Comparison of ENCODE assay signal across 9 cellular contexts in genomic region chr14:33676135-33676566, GRCh38.
DNase-seq lines count a peak whose midpoint lies in the region; ATAC-seq and TF ChIP-seq lines count a peak whose summit lies in the region.
"Had no signal": no experiment of that assay in that cellular context is flagged by ENCODE, and none has a peak within 500 bp of the region (broad histone marks: within the 10 kb centered on the region; RNA-seq: fewer than 3 reads in every experiment).

No MANE protein-coding gene starts in this region.

- ATAC-seq in GM19463 (IDR thresholded peaks at IDR 0.05; ENCODE audit: unreplicated experiment): peak; percentile 86
- ATAC-seq in right lobe of liver: peak; percentile 37 to 65 (median 51)
- no peak for ATAC-seq in HG03097 (IDR thresholded peaks at IDR 0.05; ENCODE audit: low FRiP score, unreplicated experiment)

- no peak overlapping the region for H3K27ac Mint-ChIP-seq in T-helper 2 cell treated with Interferon-gamma antibody and Interleukin-4, amounts not matched to agents 5 μg/mL and 100 μg/mL, for 36 hours
- H3K27ac Mint-ChIP-seq: dendritic cell treated with granulocyte-macrophage colony-stimulating factor and Interleukin-4, amounts not matched to agents 40 ng/mL and 50 ng/mL, for 4 days had no signal

- intact Hi-C loops in right lobe of liver (cut with DNase I): no loop called here

- POLR2A ChIA-PET in AG04450 (lab: Yijun Ruan, JAX): no interaction called here

- no peaks in the 10 kb centered on the region for H3K4me1 ChIP-seq in right lobe of liver

- H3K27me3 ChIP-seq in AG04450 (ENCODE audit: control insufficient read depth, insufficient read depth, low read length) (no peaks in the 10 kb centered on the region), right lobe of liver (peaks cover 0 to 4% of the 10 kb centered on the region in 2 donors)

- TF ChIP-seq CTCF in AG04450 (IDR thresholded peaks at IDR 0.05; ENCODE audit: low read depth, low read length): peak; percentile 18; the same call in 1 of the 2 replicates
- peak in 1 of 4 donors; percentile 10 for TF ChIP-seq CTCF in right lobe of liver (IDR thresholded peaks at IDR 0.05)

- H3K9me3 ChIP-seq in AG04450 (ENCODE audit: control insufficient read depth, insufficient read depth, low read length) (no peaks in the 10 kb centered on the region), right lobe of liver (no peaks in the 10 kb centered on the region)

- H3K36me3 Mint-ChIP-seq in T-helper 2 cell treated with Interferon-gamma antibody and Interleukin-4, amounts not matched to agents 5 μg/mL and 100 μg/mL, for 36 hours (ENCODE audit: low read depth): no peaks in the 10 kb centered on the region

- H3K27me3 Mint-ChIP-seq in T-helper 2 cell treated with Interferon-gamma antibody and Interleukin-4, amounts not matched to agents 5 μg/mL and 100 μg/mL, for 36 hours (ENCODE audit: low read depth): no peaks in the 10 kb centered on the region
- H3K27me3 Mint-ChIP-seq: dendritic cell treated with granulocyte-macrophage colony-stimulating factor and Interleukin-4, amounts not matched to agents 40 ng/mL and 50 ng/mL, for 4 days had no signal

- no peaks in the 10 kb centered on the region for H3K4me1 Mint-ChIP-seq in T-helper 2 cell treated with Interferon-gamma antibody and Interleukin-4, amounts not matched to agents 5 μg/mL and 100 μg/mL, for 36 hours (ENCODE audit: low read depth)

- no peak for TF ChIP-seq POLR2A in right lobe of liver (IDR thresholded peaks at IDR 0.05)

- CTCF ChIA-PET in AG04450 (lab: Charles Lee): interaction anchor here (0.6 to 2.2 kb wide), 2 partner anchors 117 to 443 kb away, joined by 3 to 9 read pairs; no protein-coding TSS in a partner anchor

- H3K27ac ChIP-seq in AG04450 (ENCODE audit: low read depth, low read length) (no peak overlapping the region), right lobe of liver (no peak overlapping the region)

- no peak overlapping the region for H3K4me3 Mint-ChIP-seq in T-helper 2 cell treated with Interferon-gamma antibody and Interleukin-4, amounts not matched to agents 5 μg/mL and 100 μg/mL, for 36 hours
- H3K4me3 Mint-ChIP-seq: dendritic cell treated with granulocyte-macrophage colony-stimulating factor and Interleukin-4, amounts not matched to agents 40 ng/mL and 50 ng/mL, for 4 days had no signal

- DNase-seq in AG04450 (ENCODE audit: low read depth, low spot score) (no peak), NCI-H524 (lab: John Stamatoyannopoulos, UW) (peak; percentile 92 to 96), cerebellar cortex (ENCODE audit: low spot score) (peak; percentile 9), right lobe of liver (peak in 2 of 3 donors; percentile 25 to 45), SKM-1 (lab: John Stamatoyannopoulos, UW; ENCODE audit: unreplicated experiment) (no peak)
- no peak for DNase-seq in T-helper 2 cell treated with Interferon-gamma antibody and Interleukin-4, amounts not matched to agents 5 μg/mL and 100 μg/mL, for 36 hours (ENCODE audit: low spot score)

- no peaks in the 10 kb centered on the region for H3K36me3 ChIP-seq in right lobe of liver

- H3K4me3 ChIP-seq in AG04450 (ENCODE audit: low read depth, low read length) (no peak overlapping the region), right lobe of liver (peak overlapping the region in 1 of 3 donors; percentile 16)

- no peaks in the 10 kb centered on the region for H3K9me3 Mint-ChIP-seq in T-helper 2 cell treated with Interferon-gamma antibody and Interleukin-4, amounts not matched to agents 5 μg/mL and 100 μg/mL, for 36 hours
- H3K9me3 Mint-ChIP-seq: dendritic cell treated with granulocyte-macrophage colony-stimulating factor and Interleukin-4, amounts not matched to agents 40 ng/mL and 50 ng/mL, for 4 days had no signal

- 30% methylated on average over 7 of the region's 7 CpGs for WGBS in right lobe of liver (ENCODE audit: insufficient coverage, low coverage, low lambda C conversion rate, missing lambda C conversion rate)

Comparison
In these comparisons a context has a peak if more than half of its experiments do, and no peak if none do; other contexts are left out.
1. DNase-seq: peak in NCI-H524 (2 of 2), cerebellar cortex (single experiment) and right lobe of liver (2 of 3); none in AG04450 (single experiment), SKM-1 (single experiment) and T-helper 2 cell treated with Interferon-gamma antibody and Interleukin-4, amounts not matched to agents 5 μg/mL and 100 μg/mL, for 36 hours (single experiment).